19 cellular contexts compared by ENCODE assay signal in genomic region chr1:12278998-12279397, GRCh38. TPM values are rescaled to one million over a fixed set of nuclear protein-coding genes. Genes with fewer than 3 reads are reported as not detected.
A peak's percentile ranks its signal among the peaks of the same experiment; 100 is the strongest.
DNase-seq lines count a peak whose midpoint lies in the region; ATAC-seq, FAIRE-seq and TF ChIP-seq lines count a peak whose summit lies in the region.
"Had no signal": no experiment of that assay in that cellular context is flagged by ENCODE, and none has a peak within 500 bp of the region (broad histone marks: within the 10 kb centered on the region; RNA-seq: fewer than 3 reads in every experiment).

No MANE protein-coding gene starts in this region.

- no peak for FAIRE-seq in GM19239 (lab: Jason Lieb, UNC)
- FAIRE-seq: G401.6, GM12892, H54 had no signal

- no peaks in the 10 kb centered on the region for H3K9me3 ChIP-seq in neural cell (ENCODE audit: low read length)
- H3K9me3 ChIP-seq: Caco-2, HAP-1 had no signal

- no peaks in the 10 kb centered on the region for H3F3A ChIP-seq in neural cell (ENCODE audit: insufficient read depth, low read length, poor library complexity, severe bottlenecking)

- no peak for ATAC-seq in GM19452 (IDR thresholded peaks at IDR 0.05; ENCODE audit: unreplicated experiment)
- ATAC-seq: CD8-positive, alpha-beta T cell had no signal

- TF ChIP-seq EP300 in neural cell (conservative IDR thresholded peaks at IDR 0.05; ENCODE audit: poor library complexity, severe bottlenecking): no peak

- no peaks in the 10 kb centered on the region for H3K9me2 ChIP-seq in neural cell (ENCODE audit: insufficient read depth, low read length)

- no peak for TF ChIP-seq CTCF in neural cell (IDR thresholded peaks at IDR 0.05; ENCODE audit: poor library complexity, severe bottlenecking)
- TF ChIP-seq CTCF in coronary artery (IDR thresholded peaks at IDR 0.05): no peak

- H3K4me3 ChIP-seq in neural cell (ENCODE audit: low read length): peak overlapping the region; percentile 35
- H3K4me3 ChIP-seq in coronary artery: no peak overlapping the region
- H3K4me3 ChIP-seq: HAP-1 had no signal

- H3K9ac ChIP-seq in neural cell (ENCODE audit: low read length): no peak overlapping the region

- no peaks in the 10 kb centered on the region for H3K27me3 ChIP-seq in neural cell (ENCODE audit: insufficient read depth, low read depth, low read length)

- H4K20me1 ChIP-seq in neural cell (ENCODE audit: insufficient read depth): no peaks in the 10 kb centered on the region

- no peak for TF ChIP-seq RAD21 in neural cell (conservative IDR thresholded peaks at IDR 0.05)

- peak overlapping the region; percentile 27 for H3K4me2 ChIP-seq in neural cell (ENCODE audit: low read length)

- no peaks in the 10 kb centered on the region for H3K79me2 ChIP-seq in neural cell (replicated peaks; ENCODE audit: insufficient read depth, low read length)

- peaks cover 10% of the 10 kb centered on the region for H3K36me3 ChIP-seq in neural cell (ENCODE audit: insufficient read depth, low read length)

- DNase-seq in NCI-H69 (lab: John Stamatoyannopoulos, UW) (peak; percentile 22), astrocyte of the hippocampus (ENCODE audit: low read depth, low spot score) (peak; percentile 68), GM19239 (ENCODE audit: insufficient read length, low spot score) (no peak), coronary artery (ENCODE audit: low spot score) (no peak)
- DNase-seq in activated CD4-positive, alpha-beta T cell treated with anti-CD3 and anti-CD28 coated beads, Interleukin-2, amount 50 U/mL, for 48 hours: no peak
- DNase-seq: Caco-2; CD4-positive, CD25-positive, alpha-beta regulatory T cell; CD8-positive, alpha-beta T cell; DMS153; DND-41; GOT3; HFFc6 had no signal

- no peak overlapping the region for H2AFZ ChIP-seq in neural cell (ENCODE audit: low read depth, low read length)

- peak overlapping the region; percentile 76 for H3K27ac ChIP-seq in neural cell (ENCODE audit: low read length)
- no peak overlapping the region for H3K27ac ChIP-seq in coronary artery
- H3K27ac ChIP-seq: C4-2B had no signal

TF ChIP-seq in neural cell, 6 proteins besides CTCF, POLR2A, EP300 and RAD21:
- no peak for TF ChIP-seq REST (IDR thresholded peaks at IDR 0.05; ENCODE audit: borderline replicate concordance)
- TF ChIP-seq SMC3 (conservative IDR thresholded peaks at IDR 0.05; ENCODE audit: poor library complexity): no peak

RNA-seq across cellular contexts. Expression of gene VPS13D, which starts 49.2 kb away (rescaled TPM):
- polyA plus RNA-seq in neural cell: 24.1 and 24.5 TPM in 2 replicates
- 48.2 and 57.3 TPM in 2 replicates for polyA minus RNA-seq in neural cell

Comparison
In these comparisons a context has a peak if more than half of its experiments do, and no peak if none do; other contexts are left out.
1. DNase-seq: peak in NCI-H69 (single experiment) and astrocyte of the hippocampus (single experiment); none in GM19239 (single experiment), activated CD4-positive, alpha-beta T cell treated with anti-CD3 and anti-CD28 coated beads, Interleukin-2, amount 50 U/mL, for 48 hours (0 of 2) and coronary artery (single experiment).